8 cellular contexts compared by ENCODE assay signal in genomic region chr12:90945070-90945649, GRCh38. TPM values are rescaled to one million over a fixed set of nuclear protein-coding genes. Genes with fewer than 3 reads are reported as not detected.
DNase-seq lines count a peak whose midpoint lies in the region; ATAC-seq, FAIRE-seq and TF ChIP-seq lines count a peak whose summit lies in the region.

No MANE protein-coding gene starts in this region.

- POLR2A ChIA-PET in CD8-positive, alpha-beta T cell (lab: Charles Lee): no interaction called here

- H3K36me3 ChIP-seq in CD8-positive, alpha-beta T cell (ENCODE audit: insufficient read depth, low read length): no peaks in the 10 kb centered on the region
- no peaks in the 10 kb centered on the region for H3K36me3 ChIP-seq in OCI-LY1 (ENCODE audit: insufficient read depth, low read length)

- CTCF ChIA-PET in CD8-positive, alpha-beta T cell (lab: Charles Lee): interaction anchor here (0.7 kb wide), 1 partner anchor 10 kb away, joined by 3 read pairs; the partner anchor contains the start of gene CCER1

- no peak overlapping the region for H3K4me3 ChIP-seq in CD8-positive, alpha-beta T cell (ENCODE audit: low read depth, low read length)
- H3K4me3 ChIP-seq in OCI-LY1 (ENCODE audit: low read depth, low read length, poor library complexity, severe bottlenecking) (no peak overlapping the region), retinal pigment epithelial cell (ENCODE audit: low read length) (no peak overlapping the region)

- TF ChIP-seq CTCF in CD8-positive, alpha-beta T cell (IDR thresholded peaks at IDR 0.05): peak; percentile 70
- TF ChIP-seq CTCF in OCI-LY1 (IDR thresholded peaks at IDR 0.05; ENCODE audit: low read length) (peak; percentile 58), endothelial cell (IDR thresholded peaks at IDR 0.05; ENCODE audit: unreplicated experiment) (peak; percentile 69), retinal pigment epithelial cell (conservative IDR thresholded peaks at IDR 0.05; ENCODE audit: low read depth, low read length) (peak; percentile 45)

- H3K4me2 ChIP-seq in OCI-LY1 (ENCODE audit: low read length): no peak overlapping the region

- no peaks in the 10 kb centered on the region for H3K4me1 ChIP-seq in CD8-positive, alpha-beta T cell (ENCODE audit: insufficient read depth, low read length)
- no peaks in the 10 kb centered on the region for H3K4me1 ChIP-seq in OCI-LY1 (ENCODE audit: insufficient read depth, low read length, severe bottlenecking)

- H3K9me3 Mint-ChIP-seq in CD8-positive, alpha-beta T cell: no peaks in the 10 kb centered on the region
- no peaks in the 10 kb centered on the region for H3K9me3 Mint-ChIP-seq in endothelial cell (ENCODE audit: unreplicated experiment)

- H3K4me3 Mint-ChIP-seq in CD8-positive, alpha-beta T cell: no peak overlapping the region
- no peak overlapping the region for H3K4me3 Mint-ChIP-seq in endothelial cell (ENCODE audit: unreplicated experiment)

- H3K27me3 Mint-ChIP-seq in CD8-positive, alpha-beta T cell (ENCODE audit: low read depth): no peaks in the 10 kb centered on the region
- H3K27me3 Mint-ChIP-seq in endothelial cell (ENCODE audit: unreplicated experiment): no peaks in the 10 kb centered on the region

- intact Hi-C loops in CD8-positive, alpha-beta T cell (cut with DNase I, micrococcal nuclease): loop anchor here in 1 of 2 experiments (10.0 kb wide), 1 partner anchor 1700 kb away; no protein-coding TSS in a partner anchor

- H3K27ac Mint-ChIP-seq in CD8-positive, alpha-beta T cell: no peak overlapping the region
- H3K27ac Mint-ChIP-seq in endothelial cell (ENCODE audit: unreplicated experiment): no peak overlapping the region

- H3F3A ChIP-seq in OCI-LY1 (ENCODE audit: insufficient read depth, low read length): no peaks in the 10 kb centered on the region

- no peaks in the 10 kb centered on the region for H3K79me2 ChIP-seq in OCI-LY1 (ENCODE audit: insufficient read depth, low read length)

- H3K4me1 Mint-ChIP-seq in CD8-positive, alpha-beta T cell (ENCODE audit: low read depth): no peaks in the 10 kb centered on the region
- no peaks in the 10 kb centered on the region for H3K4me1 Mint-ChIP-seq in endothelial cell (ENCODE audit: unreplicated experiment)

- H3K27ac ChIP-seq in CD8-positive, alpha-beta T cell (ENCODE audit: low read depth, low read length): no peak overlapping the region
- H3K27ac ChIP-seq in OCI-LY1 (ENCODE audit: low read depth, low read length, poor library complexity, severe bottlenecking): no peak overlapping the region

- no peaks in the 10 kb centered on the region for H3K9me2 ChIP-seq in OCI-LY1 (ENCODE audit: low read depth, low read length)

- H3K9ac ChIP-seq in OCI-LY1 (ENCODE audit: low read length): no peak overlapping the region

- H3K27me3 ChIP-seq in CD8-positive, alpha-beta T cell (ENCODE audit: insufficient read depth, low read length): no peaks in the 10 kb centered on the region
- H3K27me3 ChIP-seq in OCI-LY1 (ENCODE audit: insufficient read depth, low read length): no peaks in the 10 kb centered on the region

- H3K9me3 ChIP-seq in CD8-positive, alpha-beta T cell (ENCODE audit: low read length): no peaks in the 10 kb centered on the region
- no peaks in the 10 kb centered on the region for H3K9me3 ChIP-seq in OCI-LY1 (ENCODE audit: low read length)

- peak; percentile 67 for FAIRE-seq in GM19239 (lab: Jason Lieb, UNC)

- H3K36me3 Mint-ChIP-seq in CD8-positive, alpha-beta T cell: no peaks in the 10 kb centered on the region
- H3K36me3 Mint-ChIP-seq in endothelial cell (ENCODE audit: low read depth, unreplicated experiment): no peaks in the 10 kb centered on the region

- H4K20me1 ChIP-seq in OCI-LY1 (ENCODE audit: insufficient read depth, low read length): no peaks in the 10 kb centered on the region

- DNase-seq in CD8-positive, alpha-beta T cell: no peak
- no peak for DNase-seq in GM19239 (ENCODE audit: insufficient read length, low spot score)
- no peak for DNase-seq in endothelial cell (ENCODE audit: low spot score)
- no peak for DNase-seq in retinal pigment epithelial cell (ENCODE audit: low read depth)
- no peak for DNase-seq in activated CD8-positive, alpha-beta memory T cell treated with anti-CD3 and anti-CD28 coated beads, Interleukin-2, amount 50 U/mL, for 4 hours

- ATAC-seq in CD8-positive, alpha-beta T cell: no peak
- ATAC-seq in HG03354 (IDR thresholded peaks at IDR 0.05; ENCODE audit: poor library complexity, severe bottlenecking, unreplicated experiment) (peak; percentile 76), HG03460 (IDR thresholded peaks at IDR 0.05; ENCODE audit: unreplicated experiment) (no peak)

- H2AFZ ChIP-seq in OCI-LY1 (ENCODE audit: low read length): no peak overlapping the region

RNA-seq across cellular contexts. Expression of gene CCER1, which starts 9.8 kb away (rescaled TPM):
- not detected for total RNA-seq in CD8-positive, alpha-beta T cell
- not detected for total RNA-seq in endothelial cell (ENCODE audit: unreplicated experiment)

RNA-seq across cellular contexts. Expression of gene EPYC, which starts 59.6 kb away (rescaled TPM):
- not detected for total RNA-seq in CD8-positive, alpha-beta T cell
- total RNA-seq in endothelial cell (ENCODE audit: unreplicated experiment): not detected
